In genomic region chr7:99798972-99799371, GRCh38 we compare ENCODE assay signal across 10 cellular contexts. TPM values are rescaled to one million over a fixed set of nuclear protein-coding genes. Genes with fewer than 3 reads are reported as not detected.
"Had no signal": no experiment of that assay in that cellular context is flagged by ENCODE, and none has a peak within 500 bp of the region (broad histone marks: within the 10 kb centered on the region; RNA-seq: fewer than 3 reads in every experiment).

No MANE protein-coding gene starts in this region.

- H3K27ac Mint-ChIP-seq: GM23338, H9, HFFc6, IgD-negative memory B cell had no signal

- H3K4me2 ChIP-seq: GM23338 had no signal

- H3K9me3 Mint-ChIP-seq: HFFc6 had no signal

- H3K4me3 Mint-ChIP-seq: GM23338, H9, HFFc6, IgD-negative memory B cell had no signal

- FAIRE-seq: H1, H54, HTR-8/SVneo had no signal

- H3K4me3 ChIP-seq: GM23338 had no signal

- H2AFZ ChIP-seq: GM23338 had no signal

- ATAC-seq: GM23338 had no signal

- H3K4me1 Mint-ChIP-seq: GM23338, H9, IgD-negative memory B cell had no signal

- DNase-seq: H9, HCEC 1CT, HFFc6, KG1 had no signal

RNA-seq across cellular contexts. Expression of gene CYP3A4, which starts 15.0 kb away (rescaled TPM):
- total RNA-seq: GM23338, H1, H9, HFFc6, HT-29 had no signal
- polyA plus RNA-seq: GM23338, H1, IgD-negative memory B cell had no signal

RNA-seq across cellular contexts. Expression of gene CYP3A43, which starts 28.8 kb away (rescaled TPM):
- total RNA-seq: GM23338, H1, H9, HFFc6, HT-29 had no signal
- polyA plus RNA-seq: GM23338, IgD-negative memory B cell had no signal
